In genomic region chr2:120715356-120715755, GRCh38 we compare ENCODE assay signal across 23 cellular contexts. TPM values are rescaled to one million over a fixed set of nuclear protein-coding genes. Genes with fewer than 3 reads are reported as not detected.
"Had no signal": no experiment of that assay in that cellular context is flagged by ENCODE, and none has a peak within 500 bp of the region (broad histone marks: within the 10 kb centered on the region; RNA-seq: fewer than 3 reads in every experiment).

No MANE protein-coding gene starts in this region.

- H3K4me3 ChIP-seq: adrenal gland, dorsolateral prefrontal cortex, pancreas, right lobe of liver, thyroid gland, uterus had no signal

- H3K4me3 Mint-ChIP-seq: activated B cell treated with CpG ODN at 0.5 μM for 24 hours; activated CD4-positive, alpha-beta memory T cell treated with anti-CD3 and anti-CD28 coated beads, Interleukin-2, amount 10 ng/mL, durations not matched to agents 7 days and 5 days; activated T-cell treated with anti-CD3 and anti-CD28 coated beads, Interleukin-2, amount 50 U/mL, for 24 hours; memory B cell; naive thymus-derived CD4-positive, alpha-beta T cell; stimulated activated naive B cell treated with anti-CD40 and anti-IgM and Interleukin-4, amounts not matched to agents 10 μg/mL and 1 μg/mL and 100 μg/mL, for 72 hours had no signal

- DNase-seq: activated B cell treated with CpG ODN at 0.5 μM for 24 hours; activated CD4-positive, alpha-beta memory T cell treated with anti-CD3 and anti-CD28 coated beads, Interleukin-2, amount 10 ng/mL, durations not matched to agents 7 days and 5 days; activated CD4-positive, alpha-beta T cell treated with anti-CD3 and anti-CD28 coated beads for 4 hours; activated T-cell treated with anti-CD3 and anti-CD28 coated beads, Interleukin-2, amount 50 U/mL, for 24 hours; adrenal gland; caudate nucleus; hypothalamus; naive thymus-derived CD4-positive, alpha-beta T cell; right lobe of liver; stimulated activated naive B cell treated with anti-CD40 and anti-IgM and Interleukin-4, amounts not matched to agents 10 μg/mL and 1 μg/mL and 100 μg/mL, for 72 hours; T-helper 1 cell; T-helper 9 cell; thyroid gland; uterus had no signal

- H3K27ac Mint-ChIP-seq: activated B cell treated with CpG ODN at 0.5 μM for 24 hours; activated CD4-positive, alpha-beta memory T cell treated with anti-CD3 and anti-CD28 coated beads, Interleukin-2, amount 10 ng/mL, durations not matched to agents 7 days and 5 days; activated T-cell treated with anti-CD3 and anti-CD28 coated beads, Interleukin-2, amount 50 U/mL, for 24 hours; memory B cell; naive thymus-derived CD4-positive, alpha-beta T cell; stimulated activated naive B cell treated with anti-CD40 and anti-IgM and Interleukin-4, amounts not matched to agents 10 μg/mL and 1 μg/mL and 100 μg/mL, for 72 hours had no signal

- H3K36me3 Mint-ChIP-seq: activated naive CD4-positive, alpha-beta T cell treated with anti-CD3 and anti-CD28 coated beads, Interleukin-2, amount 50 U/mL, for 72 hours; memory B cell; naive thymus-derived CD4-positive, alpha-beta T cell; stimulated activated naive B cell treated with anti-CD40 and anti-IgM and Interleukin-4, amounts not matched to agents 10 μg/mL and 1 μg/mL and 100 μg/mL, for 72 hours had no signal

- H3K9me3 ChIP-seq: adrenal gland, pancreas, right lobe of liver, thyroid gland, uterus had no signal

- ATAC-seq: activated naive CD4-positive, alpha-beta T cell treated with anti-CD3 and anti-CD28 coated beads, Interleukin-2, amount 50 U/mL, for 72 hours; left lobe of liver; naive thymus-derived CD4-positive, alpha-beta T cell; pancreas; right lobe of liver; stimulated activated naive B cell treated with anti-CD40 and anti-IgM and Interleukin-4, amounts not matched to agents 10 μg/mL and 1 μg/mL and 100 μg/mL, for 72 hours had no signal

- FAIRE-seq: astrocyte, colon, keratinocyte, pancreas had no signal

- H3K9me3 Mint-ChIP-seq: activated B cell treated with CpG ODN at 0.5 μM for 24 hours; activated CD4-positive, alpha-beta memory T cell treated with anti-CD3 and anti-CD28 coated beads, Interleukin-2, amount 10 ng/mL, durations not matched to agents 7 days and 5 days; activated naive CD4-positive, alpha-beta T cell treated with anti-CD3 and anti-CD28 coated beads, Interleukin-2, amount 50 U/mL, for 72 hours; activated T-cell treated with anti-CD3 and anti-CD28 coated beads, Interleukin-2, amount 50 U/mL, for 24 hours; memory B cell; naive thymus-derived CD4-positive, alpha-beta T cell; stimulated activated naive B cell treated with anti-CD40 and anti-IgM and Interleukin-4, amounts not matched to agents 10 μg/mL and 1 μg/mL and 100 μg/mL, for 72 hours had no signal

- H3K4me1 Mint-ChIP-seq: activated B cell treated with CpG ODN at 0.5 μM for 24 hours; memory B cell; stimulated activated naive B cell treated with anti-CD40 and anti-IgM and Interleukin-4, amounts not matched to agents 10 μg/mL and 1 μg/mL and 100 μg/mL, for 72 hours had no signal

- H3K27ac ChIP-seq: adrenal gland, dorsolateral prefrontal cortex, epithelial cell of prostate, pancreas, right lobe of liver, thyroid gland, uterus had no signal

- H3K27me3 ChIP-seq: adrenal gland, pancreas, right lobe of liver, uterus had no signal

- H3K36me3 ChIP-seq: adrenal gland, pancreas, right lobe of liver, thyroid gland, uterus had no signal

- H3K4me1 ChIP-seq: adrenal gland, pancreas, right lobe of liver, thyroid gland, uterus had no signal

RNA-seq across cellular contexts. Expression of gene GLI2, which starts 20.3 kb away (rescaled TPM):
- total RNA-seq: activated B cell treated with CpG ODN at 0.5 μM for 24 hours; activated naive CD4-positive, alpha-beta T cell treated with anti-CD3 and anti-CD28 coated beads, Interleukin-2, amount 50 U/mL, for 72 hours had no signal
- polyA plus RNA-seq: naive thymus-derived CD4-positive, alpha-beta T cell had no signal
